ENCODE assay signal across 17 cellular contexts in genomic region chr1:14498839-14499238, GRCh38.
"Had no signal": no experiment of that assay in that cellular context is flagged by ENCODE, and none has a peak within 500 bp of the region (broad histone marks: within the 10 kb centered on the region; RNA-seq: fewer than 3 reads in every experiment).

No MANE protein-coding gene starts in this region.

- H3K9ac ChIP-seq: parathyroid adenoma had no signal

- H3K27ac ChIP-seq: breast epithelium, epithelial cell of prostate, gastrocnemius medialis, heart right ventricle, parathyroid adenoma, vagina had no signal

- H3K27me3 ChIP-seq: breast epithelium, vagina had no signal

- H3K4me1 ChIP-seq: breast epithelium, gastrocnemius medialis, heart right ventricle, parathyroid adenoma, vagina had no signal

- H3K4me3 ChIP-seq: breast epithelium, gastrocnemius medialis, heart right ventricle, vagina had no signal

- ATAC-seq: activated CD4-positive, CD25-positive, alpha-beta regulatory T cell treated with anti-CD3 and anti-CD28 coated beads, Interleukin-2, amount 50 U/mL, for 24 hours; effector memory CD8-positive, alpha-beta T cell; gastrocnemius medialis; heart right ventricle; stimulated activated effector memory CD8-positive, alpha-beta T cell treated with anti-CD3 and anti-CD28 coated beads, Interleukin-12 subunit alpha, Interleukin-12 subunit beta, amount 100 ng/mL, for 72 hours had no signal

- DNase-seq: activated CD4-positive, alpha-beta T cell treated with anti-CD3 and anti-CD28 coated beads, Interleukin-2, amount 50 U/mL, for 1 hour; activated CD8-positive, alpha-beta memory T cell treated with anti-CD3 and anti-CD28 coated beads for 24 hours; aorta; effector memory CD8-positive, alpha-beta T cell; gastrocnemius medialis; heart right ventricle; mammary epithelial cell; naive B cell; stimulated activated CD4-positive, alpha-beta T cell treated with anti-CD3 and anti-CD28 coated beads, Interleukin-12 subunit alpha, Interleukin-12 subunit beta, amount 100 ng/mL, for 4 hours; stimulated activated CD4-positive, alpha-beta T cell treated with anti-CD3 and anti-CD28 coated beads, Interleukin-2, amount 100 ng/mL, for 24 hours; T-helper 9 cell had no signal

- H3K9me3 ChIP-seq: breast epithelium, gastrocnemius medialis, heart right ventricle, vagina had no signal

- H3K79me2 ChIP-seq: parathyroid adenoma had no signal

- H3K36me3 ChIP-seq: breast epithelium, gastrocnemius medialis, heart right ventricle, vagina had no signal

- H2AFZ ChIP-seq: parathyroid adenoma had no signal
